Comparison of ENCODE assay signal across 26 cellular contexts in the genomic region with DNA sequence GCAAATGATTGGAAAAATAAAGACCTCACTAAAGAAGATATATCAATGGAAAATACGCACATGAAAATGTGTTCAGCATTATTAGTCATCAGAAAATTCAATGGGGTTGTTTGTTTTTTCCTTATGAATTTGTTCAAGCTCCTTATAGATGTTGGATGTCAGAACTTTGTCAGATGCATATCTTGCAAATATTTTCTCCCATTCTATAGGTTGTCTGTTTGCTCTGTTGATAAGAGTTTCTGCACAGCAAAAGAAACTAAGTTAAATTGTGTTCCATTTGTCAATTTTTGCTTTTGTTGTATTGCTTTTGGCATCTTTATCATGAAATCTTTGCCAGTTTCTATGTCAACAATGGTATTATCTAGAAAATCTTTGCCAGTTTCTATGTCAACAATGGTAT.
"Had no signal": no experiment of that assay in that cellular context is flagged by ENCODE, and none has a peak within 500 bp of the region (broad histone marks: within the 10 kb centered on the region; RNA-seq: fewer than 3 reads in every experiment).

No MANE protein-coding gene starts in this region.

- DNase-seq: stimulated activated CD4-positive, alpha-beta T cell treated with anti-CD3 and anti-CD28 coated beads, Interleukin-2, amount 100 ng/mL, for 48 hours; stimulated activated CD4-positive, alpha-beta T cell treated with anti-CD3 and anti-CD28 coated beads, Interleukin-4, amount 100 ng/mL, for 1 hour; stimulated activated CD4-positive, alpha-beta T cell treated with anti-CD3 and anti-CD28 coated beads, Interleukin-4, amount 100 ng/mL, for 24 hours; stimulated activated CD4-positive, alpha-beta T cell treated with anti-CD3 and anti-CD28 coated beads, Interleukin-4, amount 100 ng/mL, for 4 hours; stimulated activated CD8-positive, alpha-beta memory T cell treated with anti-CD3 and anti-CD28 coated beads, Interleukin-4, amount 100 ng/mL, for 48 hours; stimulated activated naive B cell treated with anti-CD40 and anti-IgM and Interleukin-4, amounts not matched to agents 10 μg/mL and 1 μg/mL and 100 μg/mL, for 72 hours; stimulated activated naive CD4-positive, alpha-beta T cell; stimulated activated naive CD4-positive, alpha-beta T cell treated with Interleukin-2 at 50 U/mL for 16 hours; stimulated activated naive CD8-positive, alpha-beta T cell treated with anti-CD3 and anti-CD28 coated beads, Interleukin-15, amount 100 ng/mL, for 72 hours; stimulated activated naive CD8-positive, alpha-beta T cell treated with anti-CD3 and anti-CD28 coated beads, Interleukin-15, Interleukin-2, amounts not matched to agents 100 U/mL and 50 U/mL, for 24 hours; stomach; substantia nigra; testis; thyroid gland; transverse colon; trophoblast cell; upper lobe of left lung; upper lobe of right lung; uterus had no signal

- H3K4me3 ChIP-seq: stomach, suprapubic skin, testis, thoracic aorta, thyroid gland, tibial nerve, transverse colon, upper lobe of left lung, upper lobe of right lung, uterus, vagina had no signal

- ATAC-seq: stimulated activated effector memory CD8-positive, alpha-beta T cell treated with anti-CD3 and anti-CD28 coated beads, Interleukin-12 subunit alpha, Interleukin-12 subunit beta, amount 100 ng/mL, for 72 hours; stimulated activated memory B cell treated with anti-CD40 and anti-IgM and Interleukin-4, amounts not matched to agents 10 μg/mL and 1 μg/mL and 100 μg/mL, for 72 hours; stimulated activated naive B cell treated with anti-CD40 and anti-IgM and Interleukin-4, amounts not matched to agents 10 μg/mL and 1 μg/mL and 100 μg/mL, for 72 hours; stimulated activated naive CD8-positive, alpha-beta T cell treated with anti-CD3 and anti-CD28 coated beads, Interleukin-15, amount 100 ng/mL, for 72 hours; stimulated activated naive CD8-positive, alpha-beta T cell treated with anti-CD3 and anti-CD28 coated beads, Interleukin-15, Interleukin-2, amounts not matched to agents 100 U/mL and 50 U/mL, for 24 hours; upper lobe of right lung had no signal

- H3K4me1 ChIP-seq: stomach, suprapubic skin, testis, thyroid gland, tibial nerve, transverse colon, upper lobe of left lung, upper lobe of right lung, uterus, vagina had no signal

- H3K27ac ChIP-seq: stomach, suprapubic skin, testis, thoracic aorta, thyroid gland, tibial nerve, transverse colon, upper lobe of left lung, upper lobe of right lung, uterus, vagina had no signal

- H3K9me3 ChIP-seq: stomach, suprapubic skin, testis, thoracic aorta, thyroid gland, upper lobe of left lung, upper lobe of right lung, uterus, vagina had no signal

- H3K36me3 ChIP-seq: stomach, suprapubic skin, thoracic aorta, thyroid gland, tibial nerve, transverse colon, upper lobe of left lung, upper lobe of right lung, uterus, vagina had no signal

- FAIRE-seq: urothelium cell line had no signal

- H3K27me3 ChIP-seq: stomach, suprapubic skin, testis, thyroid gland, tibial nerve, transverse colon, upper lobe of left lung, upper lobe of right lung, uterus, vagina had no signal
